Comparison of ENCODE assay signal across 9 cellular contexts in genomic region chr14:37196604-37197420, GRCh38. TPM values are rescaled to one million over a fixed set of nuclear protein-coding genes. Genes with fewer than 3 reads are reported as not detected.
DNase-seq lines count a peak whose midpoint lies in the region; ATAC-seq and TF ChIP-seq lines count a peak whose summit lies in the region.
"Had no signal": no experiment of that assay in that cellular context is flagged by ENCODE, and none has a peak within 500 bp of the region (broad histone marks: within the 10 kb centered on the region; RNA-seq: fewer than 3 reads in every experiment).

No MANE protein-coding gene starts in this region.

- no peak overlapping the region for H2BK12ac ChIP-seq in neuronal stem cell (ENCODE audit: low read length)

- no peak overlapping the region for H3K18ac ChIP-seq in neuronal stem cell (ENCODE audit: low read length)

- H3K79me1 ChIP-seq in neuronal stem cell (ENCODE audit: low read depth, low read length), result no peaks in the 10 kb centered on the region

- POLR2A ChIA-PET in BJ (lab: Charles Lee), result no interaction called here

- H3K4ac ChIP-seq in neuronal stem cell (ENCODE audit: low read length), result no peak overlapping the region

- no peak for ATAC-seq in HG03460 (IDR thresholded peaks at IDR 0.05; ENCODE audit: unreplicated experiment)

- H3K4me3 ChIP-seq in BJ (ENCODE audit: low read depth, low read length) (peak overlapping the region; percentile 55), neuronal stem cell (ENCODE audit: low read length in 2 of 2) (peak overlapping the region in 1 of 2 donors; percentile 60)

- no peak overlapping the region for H2BK5ac ChIP-seq in neuronal stem cell (ENCODE audit: low read length)

- H3K4me1 ChIP-seq in neuronal stem cell (ENCODE audit: control insufficient read depth in 2 of 2, insufficient read depth in 1 of 2, low read depth in 1 of 2, low read length in 2 of 2), result peaks cover 1 to 4% of the 10 kb centered on the region in 2 donors

- no peaks in the 10 kb centered on the region for H3K36me3 ChIP-seq in BJ (ENCODE audit: control insufficient read depth, insufficient read depth, low read length)
- H3K36me3 ChIP-seq in neuronal stem cell (replicated peaks in 1 of 2; ENCODE audit: control insufficient read depth in 2 of 2, insufficient read depth in 2 of 2, low read length in 2 of 2), result no peaks in the 10 kb centered on the region

- no peak for TF ChIP-seq CTCF in BJ (IDR thresholded peaks at IDR 0.05; ENCODE audit: insufficient read depth, low read depth, low read length)

- H3K4me2 ChIP-seq in neuronal stem cell (ENCODE audit: insufficient read depth, low read length, poor library complexity, severe bottlenecking), result peak overlapping the region; percentile 82

- H3K14ac ChIP-seq in neuronal stem cell (ENCODE audit: low read length), result no peak overlapping the region

- H2BK15ac ChIP-seq in neuronal stem cell (ENCODE audit: low read length), result no peak overlapping the region

- H2AFZ ChIP-seq in neuronal stem cell (ENCODE audit: low read length), result peak overlapping the region; percentile 94

- H2BK120ac ChIP-seq in neuronal stem cell (ENCODE audit: low read depth, low read length), result no peak overlapping the region

- H4K8ac ChIP-seq in neuronal stem cell (ENCODE audit: low read depth, low read length), result no peak overlapping the region

- no peak overlapping the region for H3K23ac ChIP-seq in neuronal stem cell (ENCODE audit: low read depth, low read length, poor library complexity)

- no CpG with 5 or more reads among the region's 17 CpGs for WGBS in neuronal stem cell (ENCODE audit: extremely low coverage in 2 of 2, insufficient read length in 2 of 2, insufficient replicate concordance in 1 of 2), 2 donors

- H2AK5ac ChIP-seq in neuronal stem cell (ENCODE audit: low read depth, low read length), result no peak overlapping the region

- CTCF ChIA-PET in BJ (lab: Yijun Ruan, JAX), result interaction anchor here (0.5 to 1.2 kb wide), 3 partner anchors 24 to 332 kb away, joined by 3 to 5 read pairs (median 3); partner anchors contain the start of gene SLC25A21

- H4K91ac ChIP-seq in neuronal stem cell (ENCODE audit: low read depth, low read length, poor library complexity), result no peak overlapping the region

- DNase-seq in BJ (ENCODE audit: low read depth) (no peak), RKO (ENCODE audit: low spot score) (peak; percentile 41), epithelial cell of prostate (ENCODE audit: low read depth, low spot score) (no peak), neuronal stem cell (ENCODE audit: low spot score) (no peak), COLO829 (ENCODE audit: low spot score) (no peak), NCI-H446 (lab: John Stamatoyannopoulos, UW) (no peak), SW 1271 (lab: John Stamatoyannopoulos, UW) (no peak)
- DNase-seq: SIG-M5 had no signal

- H3K27me3 ChIP-seq in BJ (ENCODE audit: control insufficient read depth, insufficient read depth, low read length) (no peaks in the 10 kb centered on the region), neuronal stem cell (ENCODE audit: control insufficient read depth in 3 of 3, insufficient read depth in 3 of 3, low read depth in 1 of 3, low read length in 3 of 3) (no peaks in the 10 kb centered on the region)

- H3K9ac ChIP-seq in neuronal stem cell (ENCODE audit: low read depth, low read length, poor library complexity), result no peak overlapping the region

- H3K27ac ChIP-seq in epithelial cell of prostate (peak overlapping the region; percentile 88), neuronal stem cell (replicated peaks; ENCODE audit: low read length) (no peak overlapping the region)

- no peaks in the 10 kb centered on the region for H3K9me3 ChIP-seq in neuronal stem cell (replicated peaks in 1 of 2; ENCODE audit: control insufficient read depth in 2 of 2, insufficient read depth in 1 of 2, low read depth in 1 of 2, low read length in 2 of 2)

RNA-seq across cellular contexts. Expression of gene MIPOL1, which starts 0.9 kb away (rescaled TPM):
- 1.1 and 2.8 TPM in 2 replicates for polyA plus RNA-seq in BJ (2011; rRNA removed)
- polyA minus RNA-seq in BJ (2011; rRNA and poly(A)+ RNA removed), result 2.6 and 4.6 TPM in 2 replicates
- polyA plus RNA-seq in neuronal stem cell (2013, experiment 1 of 2), result 8.8 TPM
- 10.0 TPM for polyA plus RNA-seq in neuronal stem cell (2013, experiment 2 of 2)

RNA-seq across cellular contexts. Expression of gene SLC25A21, which starts 24.4 kb away (rescaled TPM):
- polyA plus RNA-seq in BJ (2011; rRNA removed), result 0.23 and 0.50 TPM in 2 replicates
- 0.19 TPM in 1 of 2 replicates, not detected in the other for polyA minus RNA-seq in BJ (2011; rRNA and poly(A)+ RNA removed)
- polyA plus RNA-seq in neuronal stem cell (2013, experiment 1 of 2), result 1.6 TPM
- polyA plus RNA-seq in neuronal stem cell (2013, experiment 2 of 2), result 1.8 TPM
